In genomic region chr5:153584561-153585359, GRCh38 we compare ENCODE assay signal across 20 cellular contexts.
DNase-seq lines count a peak whose midpoint lies in the region; ATAC-seq and TF ChIP-seq lines count a peak whose summit lies in the region.
"Had no signal": no experiment of that assay in that cellular context is flagged by ENCODE, and none has a peak within 500 bp of the region (broad histone marks: within the 10 kb centered on the region; RNA-seq: fewer than 3 reads in every experiment).

No MANE protein-coding gene starts in this region.

- H3K9me3 ChIP-seq in left lung (no peaks in the 10 kb centered on the region), upper lobe of right lung (no peaks in the 10 kb centered on the region)
- H3K9me3 ChIP-seq: BE2C had no signal

- H3K36me3 ChIP-seq in left lung = no peaks in the 10 kb centered on the region
- no peaks in the 10 kb centered on the region for H3K36me3 ChIP-seq in upper lobe of right lung
- H3K36me3 ChIP-seq: BE2C had no signal

- H3K27me3 ChIP-seq in left lung = no peaks in the 10 kb centered on the region
- H3K27me3 ChIP-seq in upper lobe of right lung = no peaks in the 10 kb centered on the region
- H3K27me3 ChIP-seq in foreskin keratinocyte = no peaks in the 10 kb centered on the region
- H3K27me3 ChIP-seq: BE2C had no signal

- H3K27ac ChIP-seq in left lung = no peak overlapping the region
- H3K27ac ChIP-seq in upper lobe of right lung = no peak overlapping the region
- H3K27ac ChIP-seq in foreskin keratinocyte = no peak overlapping the region
- H3K27ac ChIP-seq: 22Rv1, RWPE1 had no signal

- H3K4me1 ChIP-seq in left lung (no peaks in the 10 kb centered on the region), upper lobe of right lung (no peaks in the 10 kb centered on the region), foreskin keratinocyte (no peaks in the 10 kb centered on the region)
- H3K4me1 ChIP-seq: BE2C had no signal

- peak; percentile 96 for ATAC-seq in left lung
- ATAC-seq in upper lobe of right lung = peak; percentile 94
- ATAC-seq in foreskin keratinocyte = no peak
- ATAC-seq in HG03439 (IDR thresholded peaks at IDR 0.05; ENCODE audit: unreplicated experiment) = no peak
- ATAC-seq: PC-3 had no signal

- H3K4me3 ChIP-seq in left lung (no peak overlapping the region), upper lobe of right lung (no peak overlapping the region)

- intact Hi-C loops in left lung (cut with DNase I) = no loop called here
- intact Hi-C loops in upper lobe of right lung (cut with DNase I) = no loop called here

- no peak for TF ChIP-seq CTCF in left lung (IDR thresholded peaks at IDR 0.05)
- TF ChIP-seq CTCF in upper lobe of right lung (IDR thresholded peaks at IDR 0.05) = no peak
- TF ChIP-seq CTCF in foreskin keratinocyte (conservative IDR thresholded peaks at IDR 0.05) = no peak

- DNase-seq in DMS53 (lab: John Stamatoyannopoulos, UW) = peak; percentile 25
- no peak for DNase-seq in DMS53 treated with DMSO at 0.1 percent for 48 hours (lab: John Stamatoyannopoulos, UW; ENCODE audit: unreplicated experiment)
- DNase-seq in fibroblast of gingiva (ENCODE audit: low read depth) = peak; percentile 65
- DNase-seq in left lung = peak in 1 of 2 donors; percentile 56
- peak; percentile 66 for DNase-seq in upper lobe of right lung
- no peak for DNase-seq in foreskin keratinocyte
- DNase-seq in activated gamma-delta T cell (lab: John Stamatoyannopoulos, UW) = no peak
- DNase-seq: BE2C; Calu3; CD4-positive, alpha-beta memory T cell; KBM-7; NCI-H1105 treated with DMSO at 0.1 percent for 48 hours; NCI-H1694 treated with DMSO at 0.1 percent for 48 hours; NCI-H2107; NCI-H524 treated with DMSO at 0.1 percent for 48 hours; PC-3; SIG-M5 had no signal

Comparison
In these comparisons a context has a peak if more than half of its experiments do, and no peak if none do; other contexts are left out.
1. DNase-seq: peak in DMS53 (single experiment), fibroblast of gingiva (single experiment) and upper lobe of right lung (single experiment); none in DMS53 treated with DMSO at 0.1 percent for 48 hours (single experiment), foreskin keratinocyte (0 of 2) and activated gamma-delta T cell (single experiment).
2. ATAC-seq: peak in left lung (single experiment) and upper lobe of right lung (single experiment); none in foreskin keratinocyte (single experiment) and HG03439 (single experiment).